ENCODE assay signal across 17 cellular contexts in genomic region chr3:185760550-185760949, GRCh38.
A peak's percentile ranks its signal among the peaks of the same experiment; 100 is the strongest.
DNase-seq lines count a peak whose midpoint lies in the region; ATAC-seq and TF ChIP-seq lines count a peak whose summit lies in the region.
"Had no signal": no experiment of that assay in that cellular context is flagged by ENCODE, and none has a peak within 500 bp of the region (broad histone marks: within the 10 kb centered on the region; RNA-seq: fewer than 3 reads in every experiment).

No MANE protein-coding gene starts in this region.

- BruUV-seq in Panc1 (replicated peaks; lab: Mats Ljungman, UMichigan): TSS peak; percentile 12

- no peaks in the 10 kb centered on the region for H3K27me3 Mint-ChIP-seq in nephron (ENCODE audit: low read depth)

- H3K4me1 Mint-ChIP-seq in nephron: peaks cover 77% of the 10 kb centered on the region

- H3K9me3 ChIP-seq in AG04450 (ENCODE audit: control insufficient read depth, insufficient read depth, low read length): no peaks in the 10 kb centered on the region
- no peaks in the 10 kb centered on the region for H3K9me3 ChIP-seq in Panc1 (ENCODE audit: control insufficient read depth, insufficient read depth, low read depth, low read length)
- peaks cover 0 to 6% (median 0%) of the 10 kb centered on the region in 4 donors for H3K9me3 ChIP-seq in esophagus muscularis mucosa
- H3K9me3 ChIP-seq: neutrophil had no signal

- no peak for TF ChIP-seq POLR2A in esophagus muscularis mucosa (IDR thresholded peaks at IDR 0.05; ENCODE audit: low read depth)

- no peaks in the 10 kb centered on the region for H3K36me3 ChIP-seq in Panc1 (ENCODE audit: control insufficient read depth, insufficient read depth, low read length)
- H3K36me3 ChIP-seq in esophagus muscularis mucosa: no peaks in the 10 kb centered on the region
- peaks cover 4% of the 10 kb centered on the region for H3K36me3 ChIP-seq in H7 (replicated peaks; ENCODE audit: control insufficient read depth, insufficient read depth, low read length)
- H3K36me3 ChIP-seq: neutrophil had no signal

- H3K4me1 ChIP-seq in Panc1 (ENCODE audit: control insufficient read depth, insufficient read depth, low read length): peaks cover 58% of the 10 kb centered on the region
- H3K4me1 ChIP-seq in esophagus muscularis mucosa: peaks cover 10 to 25% (median 14%) of the 10 kb centered on the region in 4 donors

- no peak for TF ChIP-seq CTCF in AG04450 (IDR thresholded peaks at IDR 0.05; ENCODE audit: low read depth, low read length)
- no peak for TF ChIP-seq CTCF in Panc1 (IDR thresholded peaks at IDR 0.05)
- TF ChIP-seq CTCF in esophagus muscularis mucosa (IDR thresholded peaks at IDR 0.05): no peak
- no peak for TF ChIP-seq CTCF in nephron (IDR thresholded peaks at IDR 0.05; ENCODE audit: unreplicated experiment in 3 of 3)
- TF ChIP-seq CTCF in GM13977 (IDR thresholded peaks at IDR 0.05; ENCODE audit: extremely low read depth, insufficient read depth, missing control alignments): no peak

- intact Hi-C loops in Panc1 (cut with micrococcal nuclease; ENCODE audit: unreplicated experiment): no loop called here
- intact Hi-C loops in esophagus muscularis mucosa (cut with DNase I): no loop called here

- H3K4me3 ChIP-seq in AG04450 (ENCODE audit: low read depth, low read length): peak overlapping the region; percentile 18; the same call in 1 of the 2 replicates
- H3K4me3 ChIP-seq in Panc1 (ENCODE audit: low read depth in 2 of 2, low read length in 2 of 2): no peak overlapping the region
- peak overlapping the region in 3 of 4 donors; percentile 17 to 28 (median 22) for H3K4me3 ChIP-seq in esophagus muscularis mucosa
- H3K4me3 ChIP-seq in H7 (ENCODE audit: insufficient read depth, low read depth, low read length): no peak overlapping the region

- H3K27ac ChIP-seq in AG04450 (ENCODE audit: low read depth, low read length) (no peak overlapping the region), Panc1 (ENCODE audit: low read length) (no peak overlapping the region), esophagus muscularis mucosa (replicated peaks in 1 of 4) (no peak overlapping the region)
- H3K27ac ChIP-seq: neutrophil, VCaP had no signal

- ATAC-seq in Panc1: no peak
- ATAC-seq in activated naive CD4-positive, alpha-beta T cell treated with anti-CD3 and anti-CD28 coated beads, Interleukin-2, amount 50 U/mL, for 72 hours: no peak
- ATAC-seq: left lobe of liver had no signal

- POLR2A ChIA-PET in AG04450 (lab: Yijun Ruan, JAX) (no interaction called here), Panc1 (lab: Charles Lee) (interaction anchor here (0.7 kb wide), 1 partner anchor 24 kb away, joined by 3 read pairs; no protein-coding TSS in a partner anchor)

- peak overlapping the region; percentile 1 to 73 (median 70) for H3K27ac Mint-ChIP-seq in nephron
- no peak overlapping the region for H3K27ac Mint-ChIP-seq in activated naive CD4-positive, alpha-beta T cell treated with anti-CD3 and anti-CD28 coated beads, Interleukin-2, amount 50 U/mL, for 72 hours

- H3K36me3 Mint-ChIP-seq in nephron (ENCODE audit: low read depth): peaks cover 27% of the 10 kb centered on the region
- no peaks in the 10 kb centered on the region for H3K36me3 Mint-ChIP-seq in activated naive CD4-positive, alpha-beta T cell treated with anti-CD3 and anti-CD28 coated beads, Interleukin-2, amount 50 U/mL, for 72 hours

- DNase-seq in AG04450 (ENCODE audit: low read depth, low spot score) (no peak), Panc1 (ENCODE audit: low read depth, low spot score) (no peak), esophagus muscularis mucosa (ENCODE audit: extremely low spot score) (no peak), GM13977 (ENCODE audit: low spot score) (no peak), H7 (no peak)
- DNase-seq in activated CD8-positive, alpha-beta memory T cell treated with anti-CD3 and anti-CD28 coated beads, Interleukin-2, amount 50 U/mL, for 48 hours: no peak
- DNase-seq in activated naive CD4-positive, alpha-beta T cell treated with anti-CD3 and anti-CD28 coated beads, Interleukin-2, amount 50 U/mL, for 72 hours (ENCODE audit: low spot score in 2 of 2): no peak
- DNase-seq: DMS 273 treated with DMSO at 0.1 percent for 48 hours; effector CD8-positive, alpha-beta T cell; Karpas-422; NCI-H1694 treated with DMSO at 0.1 percent for 48 hours; SHP77; stimulated activated CD8-positive, alpha-beta memory T cell treated with anti-CD3 and anti-CD28 coated beads, Interleukin-4, amount 100 ng/mL, for 48 hours had no signal

- TF ChIP-seq EP300 in esophagus muscularis mucosa (IDR thresholded peaks at IDR 0.05): no peak

- CTCF ChIA-PET in AG04450 (lab: Charles Lee): interaction anchor here (1.1 to 1.4 kb wide), 2 partner anchors 9 to 100 kb away, joined by 3 to 4 read pairs; no protein-coding TSS in a partner anchor
- CTCF ChIA-PET in Panc1 (lab: Charles Lee): no interaction called here

- H3K4me3 Mint-ChIP-seq in nephron: peak overlapping the region in 2 of 3 experiments; percentile 30 to 73

- in situ Hi-C loops in Panc1 (cut with HindIII; ENCODE audit: low pct_unique_long_range_greater_than_20kb, low sequenced_read_pairs) (no loop called here), GM13977 (cut with MboI; ENCODE audit: low pct_unique_long_range_greater_than_20kb, low sequenced_read_pairs, unreplicated experiment) (loop anchor here (10.0 kb wide), 1 partner anchor 106 kb away; no protein-coding TSS in a partner anchor)

- H3K9me3 Mint-ChIP-seq in nephron: peaks cover 6% of the 10 kb centered on the region
- no peaks in the 10 kb centered on the region for H3K9me3 Mint-ChIP-seq in activated naive CD4-positive, alpha-beta T cell treated with anti-CD3 and anti-CD28 coated beads, Interleukin-2, amount 50 U/mL, for 72 hours

- WGBS in esophagus muscularis mucosa: 22% methylated on average over 5 of the region's 5 CpGs

- H3K27me3 ChIP-seq in AG04450 (ENCODE audit: control insufficient read depth, insufficient read depth, low read length) (no peaks in the 10 kb centered on the region), Panc1 (ENCODE audit: control insufficient read depth, insufficient read depth, low read length) (no peaks in the 10 kb centered on the region), esophagus muscularis mucosa (peaks cover 0 to 19% (median 0%) of the 10 kb centered on the region in 4 donors), H7 (ENCODE audit: control insufficient read depth, insufficient read depth, low read length) (no peaks in the 10 kb centered on the region)
- H3K27me3 ChIP-seq: neutrophil had no signal

Comparison
In these comparisons a context has a peak if more than half of its experiments do, and no peak if none do; other contexts are left out.
1. H3K4me3 ChIP-seq: peak in AG04450 (single experiment) and esophagus muscularis mucosa (3 of 4); none in Panc1 (0 of 2) and H7 (single experiment).
2. H3K27ac Mint-ChIP-seq: peak in nephron (3 of 3); none in activated naive CD4-positive, alpha-beta T cell treated with anti-CD3 and anti-CD28 coated beads, Interleukin-2, amount 50 U/mL, for 72 hours (0 of 2).